ENCODE assay signal across 28 cellular contexts in genomic region chr20:52978851-52979250, GRCh38. TPM values are rescaled to one million over a fixed set of nuclear protein-coding genes. Genes with fewer than 3 reads are reported as not detected.
DNase-seq lines count a peak whose midpoint lies in the region; ATAC-seq, FAIRE-seq and TF ChIP-seq lines count a peak whose summit lies in the region.
"Had no signal": no experiment of that assay in that cellular context is flagged by ENCODE, and none has a peak within 500 bp of the region (broad histone marks: within the 10 kb centered on the region; RNA-seq: fewer than 3 reads in every experiment).

No MANE protein-coding gene starts in this region.

- no peak overlapping the region for H2AFZ ChIP-seq in keratinocyte (ENCODE audit: control insufficient read depth, low read length)
- H2AFZ ChIP-seq: hepatocyte had no signal

- no peaks in the 10 kb centered on the region for H3K9me3 ChIP-seq in CD4-positive, alpha-beta memory T cell (ENCODE audit: control insufficient read depth in 1 of 2, low read length in 2 of 2)
- H3K9me3 ChIP-seq in keratinocyte (ENCODE audit: control insufficient read depth, low read depth, low read length) = no peaks in the 10 kb centered on the region
- H3K9me3 ChIP-seq: gastroesophageal sphincter, prostate gland, SK-N-SH, suprapubic skin had no signal

- H3K79me2 ChIP-seq in keratinocyte (ENCODE audit: control insufficient read depth, insufficient read depth, low read length) = no peaks in the 10 kb centered on the region

- dilution Hi-C loops in keratinocyte (cut with MboI; ENCODE audit: extremely low pct_ligation_motif_present, low sequenced_read_pairs) = no loop called here

- no peak overlapping the region for H3K4me3 ChIP-seq in CD4-positive, alpha-beta memory T cell (ENCODE audit: low read length in 2 of 2)
- H3K4me3 ChIP-seq in keratinocyte (ENCODE audit: control insufficient read depth in 2 of 3, extremely low read depth in 1 of 3, insufficient read depth in 2 of 3, low read depth in 1 of 3, low read length in 3 of 3) = no peak overlapping the region
- H3K4me3 ChIP-seq: gastroesophageal sphincter, hepatocyte, prostate gland, suprapubic skin had no signal

- no peak overlapping the region for H3K27ac ChIP-seq in CD4-positive, alpha-beta memory T cell (ENCODE audit: low read depth, low read length)
- H3K27ac ChIP-seq in keratinocyte (ENCODE audit: control insufficient read depth, insufficient read depth, low read length) = no peak overlapping the region
- H3K27ac ChIP-seq: gastroesophageal sphincter, hepatocyte, KMS-11, prostate gland, suprapubic skin had no signal

- no peak for ATAC-seq in HG03097 (IDR thresholded peaks at IDR 0.05; ENCODE audit: low FRiP score, unreplicated experiment)
- ATAC-seq: CD8-positive, alpha-beta T cell; gastroesophageal sphincter; left lobe of liver; WTC11 had no signal

- H3K9ac ChIP-seq in keratinocyte (ENCODE audit: control insufficient read depth, extremely low read depth, insufficient read depth, low read length) = no peak overlapping the region
- H3K9ac ChIP-seq: KMS-11, SK-N-SH had no signal

- H3K27me3 Mint-ChIP-seq in T-helper 2 cell treated with Interferon-gamma antibody and Interleukin-4, amounts not matched to agents 5 μg/mL and 100 μg/mL, for 36 hours (ENCODE audit: low read depth) = no peaks in the 10 kb centered on the region
- H3K27me3 Mint-ChIP-seq in CD4-positive, alpha-beta memory T cell = peaks cover 0 to 19% of the 10 kb centered on the region in 2 donors
- peaks cover 4% of the 10 kb centered on the region for H3K27me3 Mint-ChIP-seq in activated CD4-positive, alpha-beta memory T cell treated with anti-CD3 and anti-CD28 coated beads for 36 hours

- H3K4me2 ChIP-seq in keratinocyte (ENCODE audit: control insufficient read depth, extremely low read depth, insufficient read depth, low read depth, low read length) = no peak overlapping the region
- H3K4me2 ChIP-seq: hepatocyte, KMS-11, SK-N-SH had no signal

- no peaks in the 10 kb centered on the region for H3K9me1 ChIP-seq in keratinocyte (ENCODE audit: control insufficient read depth, extremely low read depth, insufficient read depth, low read length)

- H3K4me1 ChIP-seq in CD4-positive, alpha-beta memory T cell (ENCODE audit: insufficient read depth, low read length) = peaks cover 44% of the 10 kb centered on the region
- H3K4me1 ChIP-seq in keratinocyte (ENCODE audit: control insufficient read depth, extremely low read depth, insufficient read depth, low read length) = peaks cover 19% of the 10 kb centered on the region
- H3K4me1 ChIP-seq: gastroesophageal sphincter, prostate gland had no signal

- FAIRE-seq in keratinocyte (lab: Jason Lieb, UNC) = peak; percentile 56
- FAIRE-seq: A204.1, GM12892 had no signal

- H4K20me1 ChIP-seq in keratinocyte (ENCODE audit: control insufficient read depth, extremely low read depth, insufficient read depth, low read length) = no peaks in the 10 kb centered on the region

- CTCF ChIA-PET in CD4-positive, alpha-beta memory T cell (lab: Charles Lee; ENCODE audit: partially characterized antibody) = no interaction called here
- CTCF ChIA-PET in activated CD4-positive, alpha-beta memory T cell treated with anti-CD3 and anti-CD28 coated beads for 36 hours (lab: Charles Lee) = no interaction called here

- H3K4me3 Mint-ChIP-seq in T-helper 2 cell treated with Interferon-gamma antibody and Interleukin-4, amounts not matched to agents 5 μg/mL and 100 μg/mL, for 36 hours = peak overlapping the region; percentile 21
- peak overlapping the region; percentile 22 to 67 (median 52) for H3K4me3 Mint-ChIP-seq in CD4-positive, alpha-beta memory T cell
- H3K4me3 Mint-ChIP-seq in activated CD4-positive, alpha-beta memory T cell treated with anti-CD3 and anti-CD28 coated beads for 36 hours = peak overlapping the region; percentile 36
- H3K4me3 Mint-ChIP-seq: CD8-positive, alpha-beta T cell; HFFc6; WTC11 had no signal

- no peak for DNase-seq in T-helper 2 cell treated with Interferon-gamma antibody and Interleukin-4, amounts not matched to agents 5 μg/mL and 100 μg/mL, for 36 hours (ENCODE audit: low spot score)
- DNase-seq in T-helper 2 cell = no peak
- DNase-seq in CD4-positive, alpha-beta memory T cell = peak in 1 of 5 donors; percentile 11
- no peak for DNase-seq in activated CD4-positive, alpha-beta memory T cell treated with anti-CD3 and anti-CD28 coated beads for 36 hours
- no peak for DNase-seq in keratinocyte (ENCODE audit: low read depth, low spot score)
- DNase-seq in stimulated activated CD4-positive, alpha-beta T cell treated with anti-CD3 and anti-CD28 coated beads, Interleukin-4, amount 100 ng/mL, for 1 hour = no peak
- no peak for DNase-seq in DMS53 treated with DMSO at 0.1 percent for 48 hours (lab: John Stamatoyannopoulos, UW; ENCODE audit: unreplicated experiment)
- DNase-seq: AML-193; CD8-positive, alpha-beta T cell; dermis blood vessel endothelial cell; HFFc6; NCI-H446; NCI-H774; SK-N-SH; stimulated activated CD4-positive, alpha-beta T cell treated with anti-CD3 and anti-CD28 coated beads, Interleukin-15, amount 100 ng/mL, for 24 hours; stimulated activated naive CD4-positive, alpha-beta T cell; T1000 had no signal

- POLR2A ChIA-PET in CD4-positive, alpha-beta memory T cell (lab: Charles Lee; ENCODE audit: partially characterized antibody) = interaction anchor here (0.6 to 2.4 kb wide), 5 partner anchors 8 to 569 kb away, joined by 3 to 17 read pairs (median 5); no protein-coding TSS in a partner anchor
- POLR2A ChIA-PET in activated CD4-positive, alpha-beta memory T cell treated with anti-CD3 and anti-CD28 coated beads for 36 hours (lab: Charles Lee) = interaction anchor here (0.6 to 1.3 kb wide), 5 partner anchors 11 to 333 kb away, joined by 3 to 4 read pairs (median 3); no protein-coding TSS in a partner anchor

- no peaks in the 10 kb centered on the region for H3K27me3 ChIP-seq in CD4-positive, alpha-beta memory T cell (ENCODE audit: insufficient read depth, low read length)
- no peaks in the 10 kb centered on the region for H3K27me3 ChIP-seq in keratinocyte (ENCODE audit: control insufficient read depth, extremely low read depth, insufficient read depth, low read length)
- H3K27me3 ChIP-seq: suprapubic skin had no signal

- no peaks in the 10 kb centered on the region for H3K9me3 Mint-ChIP-seq in T-helper 2 cell treated with Interferon-gamma antibody and Interleukin-4, amounts not matched to agents 5 μg/mL and 100 μg/mL, for 36 hours
- H3K9me3 Mint-ChIP-seq in CD4-positive, alpha-beta memory T cell = peaks cover 0 to 3% (median 0%) of the 10 kb centered on the region in 8 donors
- no peaks in the 10 kb centered on the region for H3K9me3 Mint-ChIP-seq in activated CD4-positive, alpha-beta memory T cell treated with anti-CD3 and anti-CD28 coated beads for 36 hours
- H3K9me3 Mint-ChIP-seq: CD8-positive, alpha-beta T cell; WTC11 had no signal

- intact Hi-C loops in CD4-positive, alpha-beta memory T cell (cut with micrococcal nuclease) = loop anchor here (10.0 kb wide), 1 partner anchor 574 kb away; no protein-coding TSS in a partner anchor
- intact Hi-C loops in activated CD4-positive, alpha-beta memory T cell treated with anti-CD3 and anti-CD28 coated beads for 36 hours (cut with micrococcal nuclease) = loop anchor here (10.0 kb wide), 1 partner anchor 1444 kb away; no protein-coding TSS in a partner anchor

- H3K36me3 ChIP-seq in CD4-positive, alpha-beta memory T cell (ENCODE audit: insufficient read depth, low read length) = no peaks in the 10 kb centered on the region
- H3K36me3 ChIP-seq in keratinocyte (ENCODE audit: control insufficient read depth in 2 of 2, extremely low read depth in 1 of 2, insufficient read depth in 2 of 2, low read length in 2 of 2) = no peaks in the 10 kb centered on the region
- H3K36me3 ChIP-seq: gastroesophageal sphincter, prostate gland, suprapubic skin had no signal

- TF ChIP-seq CTCF in keratinocyte (optimal IDR thresholded peaks at IDR 0.05 in 1 of 3, IDR thresholded peaks at IDR 0.05 in 1 of 3, conservative IDR thresholded peaks at IDR 0.05 in 1 of 3; ENCODE audit: extremely low read depth in 1 of 3, insufficient read depth in 2 of 3, low read length in 3 of 3) = no peak

- no peaks in the 10 kb centered on the region for H3K36me3 Mint-ChIP-seq in T-helper 2 cell treated with Interferon-gamma antibody and Interleukin-4, amounts not matched to agents 5 μg/mL and 100 μg/mL, for 36 hours (ENCODE audit: low read depth)
- H3K36me3 Mint-ChIP-seq in CD4-positive, alpha-beta memory T cell = peaks cover 0 to 3% of the 10 kb centered on the region in 2 donors
- H3K36me3 Mint-ChIP-seq in activated CD4-positive, alpha-beta memory T cell treated with anti-CD3 and anti-CD28 coated beads for 36 hours = peaks cover 25% of the 10 kb centered on the region
- H3K36me3 Mint-ChIP-seq: CD8-positive, alpha-beta T cell; WTC11 had no signal

- peaks cover 34% of the 10 kb centered on the region for H3K4me1 Mint-ChIP-seq in T-helper 2 cell treated with Interferon-gamma antibody and Interleukin-4, amounts not matched to agents 5 μg/mL and 100 μg/mL, for 36 hours (ENCODE audit: low read depth)
- H3K4me1 Mint-ChIP-seq in CD4-positive, alpha-beta memory T cell = peaks cover 13 to 41% (median 30%) of the 10 kb centered on the region in 4 donors
- H3K4me1 Mint-ChIP-seq in activated CD4-positive, alpha-beta memory T cell treated with anti-CD3 and anti-CD28 coated beads for 36 hours (ENCODE audit: low read depth) = peaks cover 59% of the 10 kb centered on the region

- no peak overlapping the region for H3K27ac Mint-ChIP-seq in T-helper 2 cell treated with Interferon-gamma antibody and Interleukin-4, amounts not matched to agents 5 μg/mL and 100 μg/mL, for 36 hours
- peak overlapping the region in 5 of 7 donors; percentile 1 to 87 (median 70) for H3K27ac Mint-ChIP-seq in CD4-positive, alpha-beta memory T cell
- H3K27ac Mint-ChIP-seq in activated CD4-positive, alpha-beta memory T cell treated with anti-CD3 and anti-CD28 coated beads for 36 hours = peak overlapping the region; percentile 70
- H3K27ac Mint-ChIP-seq: CD8-positive, alpha-beta T cell; HFFc6; WTC11 had no signal

RNA-seq across cellular contexts. Expression of gene TSHZ2, which starts 6.7 kb away (rescaled TPM):
- 10 to 100 TPM; 30.2 to 31.8 TPM for total RNA-seq in CD4-positive, alpha-beta memory T cell
- polyA plus RNA-seq in CD4-positive, alpha-beta memory T cell = 1 to 10 TPM; 2.3 to 4.1 TPM
- total RNA-seq in activated CD4-positive, alpha-beta memory T cell treated with anti-CD3 and anti-CD28 coated beads for 36 hours = 10 to 100 TPM; 28.9 to 36.0 TPM
- 1.1 to 2.3 TPM (median 1.4 TPM) in 3 replicates for polyA plus RNA-seq in keratinocyte
- 2.7 TPM for polyA plus RNA-seq in keratinocyte (2011; ENCODE audit: low read depth)
- 1.6 TPM in 2 replicates for polyA plus RNA-seq in keratinocyte (2011; cell fraction: cytosol; rRNA removed)
- polyA plus RNA-seq in keratinocyte (2011; cell fraction: nucleus; rRNA removed) = 2.5 and 2.8 TPM in 2 replicates
- polyA plus RNA-seq in keratinocyte (2012; ENCODE audit: low replicate concordance) = 1.3 and 6.5 TPM in 2 replicates
- 4.2 to 8.8 TPM (median 7.3 TPM) in 3 replicates for polyA minus RNA-seq in keratinocyte
- 1.3 TPM for polyA minus RNA-seq in keratinocyte (2011; cell fraction: cytosol; rRNA and poly(A)+ RNA removed)
- polyA minus RNA-seq in keratinocyte (2011; cell fraction: nucleus; rRNA and poly(A)+ RNA removed) = 3.8 and 8.9 TPM in 2 replicates
- total RNA-seq: HFFc6, OCI-LY7 had no signal
